19 cellular contexts compared by ENCODE assay signal in the genomic region with DNA sequence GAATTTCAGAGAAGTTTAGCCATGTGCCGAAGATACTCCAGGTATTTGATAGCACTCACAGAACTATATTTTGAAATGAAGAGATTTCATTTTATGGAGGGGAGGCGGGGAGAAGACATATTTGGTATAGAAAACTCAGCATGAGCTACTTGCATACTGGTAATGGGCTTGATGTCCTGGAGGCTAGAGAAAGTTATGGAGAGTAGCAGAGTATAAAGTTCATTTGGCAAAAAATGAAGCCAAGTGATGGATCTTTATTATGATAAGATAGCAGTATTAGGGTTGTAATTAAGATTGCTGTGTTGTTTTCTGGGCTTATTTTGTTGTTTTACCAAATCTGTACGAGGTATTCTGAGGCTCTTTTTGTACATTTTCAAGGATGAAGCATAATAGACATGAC.
"Had no signal": no experiment of that assay in that cellular context is flagged by ENCODE, and none has a peak within 500 bp of the region (broad histone marks: within the 10 kb centered on the region; RNA-seq: fewer than 3 reads in every experiment).

No MANE protein-coding gene starts in this region.

- H3K4me1 ChIP-seq: thyroid gland had no signal

- H3K4me3 ChIP-seq: ascending aorta, dorsolateral prefrontal cortex, gastrocnemius medialis, heart left ventricle, left ventricle myocardium inferior, thyroid gland had no signal

- H3K9me3 Mint-ChIP-seq: activated CD4-positive, alpha-beta memory T cell treated with anti-CD3 and anti-CD28 coated beads for 36 hours; activated naive CD4-positive, alpha-beta T cell treated with anti-CD3 and anti-CD28 coated beads, Interleukin-2, amount 10 ng/mL, durations not matched to agents 7 days and 5 days; activated T-helper 2 cell treated with anti-CD3 and anti-CD28 coated beads, Interferon-gamma antibody, Interleukin-2, Interleukin-4, amounts not matched to agents 10 μg/mL and 5 μg/mL and 100 μg/mL, durations not matched to agents 14 hours and 24 hours and 36 hours; endodermal cell; nephron; stimulated activated effector memory CD8-positive, alpha-beta T cell treated with anti-CD3 and anti-CD28 coated beads, Interleukin-12 subunit alpha, Interleukin-12 subunit beta, amount 100 ng/mL, for 72 hours had no signal

- H3K27ac Mint-ChIP-seq: activated CD4-positive, alpha-beta memory T cell treated with anti-CD3 and anti-CD28 coated beads for 36 hours; activated CD4-positive, alpha-beta T cell treated with anti-CD3 and anti-CD28 coated beads for 36 hours; activated CD8-positive, alpha-beta memory T cell treated with anti-CD3 and anti-CD28 coated beads, Interleukin-2, amount 10 ng/mL, durations not matched to agents 7 days and 5 days; activated naive CD4-positive, alpha-beta T cell treated with anti-CD3 and anti-CD28 coated beads, Interleukin-2, amount 10 ng/mL, durations not matched to agents 7 days and 5 days; activated T-helper 2 cell treated with anti-CD3 and anti-CD28 coated beads, Interferon-gamma antibody, Interleukin-2, Interleukin-4, amounts not matched to agents 10 μg/mL and 5 μg/mL and 100 μg/mL, durations not matched to agents 14 hours and 24 hours and 36 hours; endodermal cell; nephron; progenitor cell of endocrine pancreas; stimulated activated effector memory CD8-positive, alpha-beta T cell treated with anti-CD3 and anti-CD28 coated beads, Interleukin-12 subunit alpha, Interleukin-12 subunit beta, amount 100 ng/mL, for 72 hours had no signal

- H3K4me3 Mint-ChIP-seq: activated CD4-positive, alpha-beta memory T cell treated with anti-CD3 and anti-CD28 coated beads for 36 hours; activated CD4-positive, alpha-beta T cell treated with anti-CD3 and anti-CD28 coated beads for 36 hours; activated CD8-positive, alpha-beta memory T cell treated with anti-CD3 and anti-CD28 coated beads, Interleukin-2, amount 10 ng/mL, durations not matched to agents 7 days and 5 days; activated naive CD4-positive, alpha-beta T cell treated with anti-CD3 and anti-CD28 coated beads, Interleukin-2, amount 10 ng/mL, durations not matched to agents 7 days and 5 days; endodermal cell; nephron; stimulated activated effector memory CD8-positive, alpha-beta T cell treated with anti-CD3 and anti-CD28 coated beads, Interleukin-12 subunit alpha, Interleukin-12 subunit beta, amount 100 ng/mL, for 72 hours had no signal

- H3K27ac ChIP-seq: ascending aorta, gastrocnemius medialis, heart left ventricle, left ventricle myocardium inferior, thyroid gland had no signal

- H3K36me3 Mint-ChIP-seq: activated CD4-positive, alpha-beta memory T cell treated with anti-CD3 and anti-CD28 coated beads for 36 hours; activated CD8-positive, alpha-beta memory T cell treated with anti-CD3 and anti-CD28 coated beads, Interleukin-2, amount 10 ng/mL, durations not matched to agents 7 days and 5 days; activated naive CD4-positive, alpha-beta T cell treated with anti-CD3 and anti-CD28 coated beads, Interleukin-2, amount 10 ng/mL, durations not matched to agents 7 days and 5 days; stimulated activated effector memory CD8-positive, alpha-beta T cell treated with anti-CD3 and anti-CD28 coated beads, Interleukin-12 subunit alpha, Interleukin-12 subunit beta, amount 100 ng/mL, for 72 hours had no signal

- H3K9me3 ChIP-seq: ascending aorta, gastrocnemius medialis, heart left ventricle, left ventricle myocardium inferior, thyroid gland had no signal

- DNase-seq: activated CD4-positive, alpha-beta memory T cell treated with anti-CD3 and anti-CD28 coated beads for 36 hours; activated CD4-positive, alpha-beta T cell treated with anti-CD3 and anti-CD28 coated beads for 36 hours; activated CD8-positive, alpha-beta memory T cell treated with anti-CD3 and anti-CD28 coated beads, Interleukin-2, amount 10 ng/mL, durations not matched to agents 7 days and 5 days; activated naive CD4-positive, alpha-beta T cell treated with anti-CD3 and anti-CD28 coated beads, Interleukin-2, amount 10 ng/mL, durations not matched to agents 7 days and 5 days; activated T-cell treated with anti-CD3 and anti-CD28 coated beads, Interleukin-2, amount 50 U/mL, for 1 hour; dorsolateral prefrontal cortex; endodermal cell; gastrocnemius medialis; heart left ventricle; left ventricle myocardium inferior; nucleus accumbens; right cardiac atrium; stimulated activated CD4-positive, alpha-beta T cell treated with anti-CD3 and anti-CD28 coated beads, Interleukin-2, amount 100 ng/mL, for 24 hours; thyroid gland had no signal

- H3K4me1 Mint-ChIP-seq: activated naive CD4-positive, alpha-beta T cell treated with anti-CD3 and anti-CD28 coated beads, Interleukin-2, amount 10 ng/mL, durations not matched to agents 7 days and 5 days had no signal

- H3K36me3 ChIP-seq: ascending aorta, gastrocnemius medialis, left ventricle myocardium inferior, thyroid gland had no signal

- H3K27me3 ChIP-seq: ascending aorta, dorsolateral prefrontal cortex, gastrocnemius medialis, heart left ventricle, thyroid gland had no signal

- ATAC-seq: activated CD4-positive, alpha-beta T cell treated with anti-CD3 and anti-CD28 coated beads for 36 hours; activated CD8-positive, alpha-beta memory T cell treated with anti-CD3 and anti-CD28 coated beads, Interleukin-2, amount 10 ng/mL, durations not matched to agents 7 days and 5 days; gastrocnemius medialis; right cardiac atrium; stimulated activated effector memory CD8-positive, alpha-beta T cell treated with anti-CD3 and anti-CD28 coated beads, Interleukin-12 subunit alpha, Interleukin-12 subunit beta, amount 100 ng/mL, for 72 hours had no signal

- H3K27me3 Mint-ChIP-seq: activated CD4-positive, alpha-beta memory T cell treated with anti-CD3 and anti-CD28 coated beads for 36 hours; activated CD4-positive, alpha-beta T cell treated with anti-CD3 and anti-CD28 coated beads for 36 hours; activated CD8-positive, alpha-beta memory T cell treated with anti-CD3 and anti-CD28 coated beads, Interleukin-2, amount 10 ng/mL, durations not matched to agents 7 days and 5 days; activated naive CD4-positive, alpha-beta T cell treated with anti-CD3 and anti-CD28 coated beads, Interleukin-2, amount 10 ng/mL, durations not matched to agents 7 days and 5 days; progenitor cell of endocrine pancreas had no signal
